15 cellular contexts compared by ENCODE assay signal in the genomic region with DNA sequence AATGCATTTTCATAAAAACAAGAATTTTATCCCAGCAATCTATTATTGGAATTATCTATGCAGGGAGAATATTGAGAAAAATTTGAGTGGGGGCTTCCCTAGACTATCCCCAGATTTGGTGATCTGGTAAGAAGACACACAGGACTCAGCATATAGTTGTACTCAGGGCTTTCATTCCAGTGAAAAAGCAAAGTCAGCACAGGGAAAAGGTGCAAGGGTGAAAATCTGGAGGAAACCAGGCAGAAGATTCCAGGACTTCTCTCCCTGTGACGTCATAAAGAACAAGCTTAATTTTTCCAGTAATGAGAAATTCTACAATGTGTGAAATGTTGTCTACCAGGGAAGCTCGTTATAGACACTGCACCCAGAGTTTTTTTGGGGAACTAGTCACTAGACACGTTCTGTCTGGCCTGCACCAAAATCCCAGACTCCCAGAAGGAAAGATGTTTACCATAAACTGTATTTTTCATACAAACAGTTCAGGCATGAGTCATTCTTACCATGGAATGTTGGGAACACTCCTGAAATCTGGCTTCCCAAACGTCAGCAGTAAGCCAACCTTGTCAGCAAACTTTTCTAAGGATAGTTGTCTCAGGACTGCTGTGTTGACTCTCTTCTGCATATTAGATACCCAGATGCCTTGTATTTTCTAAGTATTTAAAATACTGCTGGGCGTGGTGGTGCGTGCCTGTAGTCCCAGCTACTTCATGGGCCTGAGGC.
DNase-seq lines count a peak whose midpoint lies in the region; ATAC-seq and TF ChIP-seq lines count a peak whose summit lies in the region.
"Had no signal": no experiment of that assay in that cellular context is flagged by ENCODE, and none has a peak within 500 bp of the region (broad histone marks: within the 10 kb centered on the region; RNA-seq: fewer than 3 reads in every experiment).

No MANE protein-coding gene starts in this region.

- no peaks in the 10 kb centered on the region for H3K27me3 ChIP-seq in prostate gland (replicated peaks; ENCODE audit: insufficient read depth)

- intact Hi-C loops in prostate gland (cut with DNase I) = no loop called here

- TF ChIP-seq POLR2A in prostate gland (IDR thresholded peaks at IDR 0.05) = no peak

- ATAC-seq in GM18517 (IDR thresholded peaks at IDR 0.05; ENCODE audit: unreplicated experiment) = no peak
- ATAC-seq in GM18870 (IDR thresholded peaks at IDR 0.05; ENCODE audit: unreplicated experiment) = no peak
- ATAC-seq: GM12878; stimulated activated naive CD8-positive, alpha-beta T cell treated with anti-CD3 and anti-CD28 coated beads, Interleukin-15, amount 100 ng/mL, for 72 hours had no signal

- no peaks in the 10 kb centered on the region for H3K9me3 ChIP-seq in prostate gland

- TF ChIP-seq CTCF in RWPE1 (conservative IDR thresholded peaks at IDR 0.05; ENCODE audit: low read depth) (no peak), fibroblast of mammary gland (conservative IDR thresholded peaks at IDR 0.05; ENCODE audit: control insufficient read depth, insufficient read depth, low read depth, low read length) (no peak), prostate gland (IDR thresholded peaks at IDR 0.05) (no peak)

- POLR2A ChIA-PET in RWPE1 (lab: Yijun Ruan, JAX; ENCODE audit: low non-redundant PET) = no interaction called here

- H3K4me1 ChIP-seq in prostate gland (replicated peaks) = no peaks in the 10 kb centered on the region

- no peaks in the 10 kb centered on the region for H3K36me3 ChIP-seq in prostate gland

- CTCF ChIA-PET in RWPE1 (lab: Yijun Ruan, JAX) = interaction anchor here (1.0 kb wide), 1 partner anchor 50 kb away, joined by 3 read pairs; no protein-coding TSS in a partner anchor

- WGBS in prostate gland = 73% methylated on average over 6 of the region's 6 CpGs

- H3K4me3 ChIP-seq in fibroblast of mammary gland (ENCODE audit: control insufficient read depth, low read depth, low read length) (no peak overlapping the region), prostate gland (no peak overlapping the region)
- H3K4me3 ChIP-seq: GM12878 had no signal

- DNase-seq in COLO829 (ENCODE audit: low spot score) = peak; percentile 13
- DNase-seq in RWPE1 (ENCODE audit: low spot score) = peak; percentile 64
- peak; percentile 93 for DNase-seq in fibroblast of mammary gland (ENCODE audit: low read depth)
- peak; percentile 50 for DNase-seq in non-pigmented ciliary epithelial cell (ENCODE audit: low read depth)
- no peak for DNase-seq in prostate gland (ENCODE audit: low spot score)
- DNase-seq in NCI-H510A treated with DMSO at 0.1 percent for 48 hours (lab: John Stamatoyannopoulos, UW) = no peak
- DNase-seq: activated CD4-positive, alpha-beta T cell treated with anti-CD3 and anti-CD28 coated beads, Interleukin-2, amount 50 U/mL, for 1 hour; CD8-positive, alpha-beta memory T cell; glutamatergic neuron; Right ventricle myocardium superior; stimulated activated CD4-positive, alpha-beta T cell treated with anti-CD3 and anti-CD28 coated beads, Interleukin-2, amount 100 ng/mL, for 24 hours; stimulated activated naive CD8-positive, alpha-beta T cell treated with anti-CD3 and anti-CD28 coated beads, Interleukin-15, amount 100 ng/mL, for 72 hours had no signal

- H3K27ac ChIP-seq in RWPE1 = peak overlapping the region; percentile 61
- H3K27ac ChIP-seq in prostate gland = no peak overlapping the region

Comparison
In these comparisons a context has a peak if more than half of its experiments do, and no peak if none do; other contexts are left out.
1. DNase-seq: peak in COLO829 (single experiment), RWPE1 (single experiment), fibroblast of mammary gland (single experiment) and non-pigmented ciliary epithelial cell (single experiment); none in prostate gland (single experiment) and NCI-H510A treated with DMSO at 0.1 percent for 48 hours (single experiment).